8 cellular contexts compared by ENCODE assay signal in genomic region chr9:34252670-34253459, GRCh38.
DNase-seq lines count a peak whose midpoint lies in the region; ATAC-seq and TF ChIP-seq lines count a peak whose summit lies in the region.

No MANE protein-coding gene starts in this region.

- H3K9ac ChIP-seq in SU-DHL-6 (ENCODE audit: low read length) (no peak overlapping the region), adipocyte (ENCODE audit: low read length) (peak overlapping the region; percentile 72)

- peak; percentile 74 for TF ChIP-seq CTCF in GM10266 (IDR thresholded peaks at IDR 0.05; ENCODE audit: control insufficient read depth, insufficient read depth, low read depth, missing control alignments)
- peak; percentile 100 for TF ChIP-seq CTCF in SU-DHL-6 (IDR thresholded peaks at IDR 0.05; ENCODE audit: insufficient read depth, low read length, poor library complexity, severe bottlenecking)

- ATAC-seq in left ventricle myocardium superior (peak; percentile 48), aorta (ENCODE audit: low FRiP score) (peak; percentile 75)

- H3K9me3 ChIP-seq in SU-DHL-6 (ENCODE audit: insufficient read depth, low read length) = no peaks in the 10 kb centered on the region
- no peaks in the 10 kb centered on the region for H3K9me3 ChIP-seq in adipocyte (ENCODE audit: control insufficient read depth, low read length)
- no peaks in the 10 kb centered on the region for H3K9me3 ChIP-seq in aorta (ENCODE audit: control insufficient read depth, low read length)

- peaks cover 65% of the 10 kb centered on the region for H3K4me1 ChIP-seq in adipocyte (ENCODE audit: control insufficient read depth, insufficient read depth, low read length)
- peaks cover 0 to 3% of the 10 kb centered on the region in 2 donors for H3K4me1 ChIP-seq in aorta (ENCODE audit: control insufficient read depth in 1 of 2, insufficient read depth in 2 of 2, low read length in 2 of 2)

- no peaks in the 10 kb centered on the region for H3K9me2 ChIP-seq in SU-DHL-6 (replicated peaks; ENCODE audit: insufficient read depth, low read length)

- H3K79me2 ChIP-seq in SU-DHL-6 (ENCODE audit: insufficient read depth, low read length) = no peaks in the 10 kb centered on the region

- no peak overlapping the region for H3K4me2 ChIP-seq in SU-DHL-6 (ENCODE audit: low read depth, low read length, poor library complexity, severe bottlenecking)

- no peak overlapping the region for H3K27ac ChIP-seq in SU-DHL-6 (ENCODE audit: low read depth, low read length)
- H3K27ac ChIP-seq in aorta (ENCODE audit: low read depth in 1 of 2, low read length in 2 of 2) = peak overlapping the region in 1 of 2 donors; percentile 63

- 0 out of 2 replicates have a peak, but pooled peaks cover 8% of the 10 kb centered on the region for H3K36me3 ChIP-seq in SU-DHL-6 (ENCODE audit: low read length)
- peaks cover 43% of the 10 kb centered on the region for H3K36me3 ChIP-seq in adipocyte (ENCODE audit: control insufficient read depth, insufficient read depth, low read length, severe bottlenecking)
- no peaks in the 10 kb centered on the region for H3K36me3 ChIP-seq in aorta (ENCODE audit: control insufficient read depth in 1 of 2, insufficient read depth in 2 of 2, low read length in 1 of 2)

- no peak overlapping the region for H2AFZ ChIP-seq in SU-DHL-6 (ENCODE audit: low read depth, low read length, severe bottlenecking)

- no peaks in the 10 kb centered on the region for H4K20me1 ChIP-seq in SU-DHL-6 (ENCODE audit: low read depth, low read length)

- H3F3A ChIP-seq in SU-DHL-6 (ENCODE audit: insufficient read depth) = peaks cover 14% of the 10 kb centered on the region

- no peak overlapping the region for H3K4me3 ChIP-seq in SU-DHL-6 (ENCODE audit: insufficient read depth, low read length, poor library complexity, severe bottlenecking)
- peak overlapping the region; percentile 14 for H3K4me3 ChIP-seq in adipocyte (ENCODE audit: low read length)
- no peak overlapping the region for H3K4me3 ChIP-seq in aorta (ENCODE audit: low read length in 2 of 2)

- 20 to 22% methylated on average over 10 of the region's 10 CpGs for WGBS in aorta, 2 donors

- H3K27me3 ChIP-seq in SU-DHL-6 (ENCODE audit: low read length) (no peaks in the 10 kb centered on the region), adipocyte (replicated peaks; ENCODE audit: control insufficient read depth, insufficient read depth, low read length) (no peaks in the 10 kb centered on the region), aorta (ENCODE audit: control insufficient read depth in 1 of 2, insufficient read depth in 2 of 2, low read length in 1 of 2) (no peaks in the 10 kb centered on the region)

- peak; percentile 52 for DNase-seq in GM10266 (ENCODE audit: extremely low spot score)
- DNase-seq in HT1080 (ENCODE audit: low read depth) = peak; percentile 62
- peak; percentile 83 for DNase-seq in adipocyte (ENCODE audit: low read depth)
- peak; percentile 77 for DNase-seq in left ventricle myocardium superior
- DNase-seq in retina = peak; percentile 66
- DNase-seq in aorta = peak; percentile 63 to 92
- no peak for DNase-seq in 8988T

- intact Hi-C loops in left ventricle myocardium superior (cut with micrococcal nuclease) (no loop called here), aorta (cut with DNase I) (loop anchor here (2.0 to 10.0 kb wide), 5 partner anchors 74 to 438 kb away; partner anchors contain the start of genes UBAP1 (in 2 of the 2), DCAF12 (in 1 of the 2), MYORG (in 1 of the 2) and UBE2R2 (in 1 of the 2))
